ENCODE assay signal across 14 cellular contexts in the genomic region with DNA sequence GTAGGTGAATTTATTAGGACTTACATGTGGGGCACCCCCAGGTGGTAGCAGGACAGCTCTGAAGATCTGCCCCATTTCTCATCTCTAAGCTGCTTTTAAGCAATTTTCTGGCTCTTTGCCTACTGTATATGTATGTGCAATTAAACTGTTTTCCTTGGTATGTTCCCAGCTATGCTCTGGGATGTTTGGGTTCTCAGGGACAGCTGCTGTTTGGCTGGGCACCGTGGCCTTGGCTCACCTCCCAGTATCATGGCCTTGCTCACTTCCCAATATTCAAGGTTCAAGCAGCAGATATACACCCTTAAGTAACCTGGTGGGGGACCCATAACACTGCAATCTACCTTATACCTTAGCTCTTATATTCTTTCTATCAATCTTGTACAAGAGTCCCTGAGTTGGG. TPM values are rescaled to one million over a fixed set of nuclear protein-coding genes. Genes with fewer than 3 reads are reported as not detected.
A peak's percentile ranks its signal among the peaks of the same experiment; 100 is the strongest.
DNase-seq lines count a peak whose midpoint lies in the region; ATAC-seq, FAIRE-seq and TF ChIP-seq lines count a peak whose summit lies in the region.
"Had no signal": no experiment of that assay in that cellular context is flagged by ENCODE, and none has a peak within 500 bp of the region (broad histone marks: within the 10 kb centered on the region; RNA-seq: fewer than 3 reads in every experiment).

No MANE protein-coding gene starts in this region.

- TF ChIP-seq POLR2A in body of pancreas (IDR thresholded peaks at IDR 0.05) = no peak

- H3K27me3 ChIP-seq in body of pancreas (no peaks in the 10 kb centered on the region), pancreas (no peaks in the 10 kb centered on the region)
- H3K27me3 ChIP-seq in CD4-positive, alpha-beta memory T cell (ENCODE audit: insufficient read depth, low read length) = no peaks in the 10 kb centered on the region
- H3K27me3 ChIP-seq: BE2C had no signal

- peak; percentile 78 for ATAC-seq in body of pancreas
- peak; percentile 24 to 88 (median 70) for ATAC-seq in pancreas
- ATAC-seq in GM21381 (IDR thresholded peaks at IDR 0.05; ENCODE audit: unreplicated experiment) = no peak

- H3K27ac ChIP-seq in body of pancreas = no peak overlapping the region
- H3K27ac ChIP-seq in pancreas = no peak overlapping the region
- H3K27ac ChIP-seq in CD4-positive, alpha-beta memory T cell (ENCODE audit: low read depth, low read length) = no peak overlapping the region

- H3K36me3 ChIP-seq in body of pancreas (replicated peaks in 1 of 2; ENCODE audit: insufficient read depth in 1 of 2, low read depth in 2 of 2) = no peaks in the 10 kb centered on the region
- H3K36me3 ChIP-seq in pancreas = no peaks in the 10 kb centered on the region
- no peaks in the 10 kb centered on the region for H3K36me3 ChIP-seq in CD4-positive, alpha-beta memory T cell (ENCODE audit: insufficient read depth, low read length)
- H3K36me3 ChIP-seq: BE2C had no signal

- H3K36me3 Mint-ChIP-seq in CD4-positive, alpha-beta memory T cell = no peaks in the 10 kb centered on the region

- H3K4me3 ChIP-seq in body of pancreas = no peak overlapping the region
- H3K4me3 ChIP-seq in pancreas = no peak overlapping the region
- no peak overlapping the region for H3K4me3 ChIP-seq in CD4-positive, alpha-beta memory T cell (ENCODE audit: low read length in 2 of 2)

- H3K9me3 ChIP-seq in body of pancreas (no peaks in the 10 kb centered on the region), pancreas (no peaks in the 10 kb centered on the region)
- H3K9me3 ChIP-seq in CD4-positive, alpha-beta memory T cell (ENCODE audit: control insufficient read depth in 1 of 2, low read length in 2 of 2) = no peaks in the 10 kb centered on the region
- H3K9me3 ChIP-seq: BE2C had no signal

- peaks cover 0 to 1% (median 0%) of the 10 kb centered on the region in 8 donors for H3K9me3 Mint-ChIP-seq in CD4-positive, alpha-beta memory T cell
- H3K9me3 Mint-ChIP-seq: CD4-positive, alpha-beta T cell had no signal

- intact Hi-C loops in body of pancreas (cut with DNase I) (no loop called here), pancreas (cut with DNase I) (no loop called here)
- intact Hi-C loops in CD4-positive, alpha-beta memory T cell (cut with micrococcal nuclease) = no loop called here

- CTCF ChIA-PET in CD4-positive, alpha-beta memory T cell (lab: Charles Lee; ENCODE audit: partially characterized antibody) = interaction anchor here (0.8 kb wide), 1 partner anchor 15 kb away, joined by 3 read pairs; no protein-coding TSS in a partner anchor

- TF ChIP-seq CTCF in body of pancreas (IDR thresholded peaks at IDR 0.05) (peak in 2 of 7 experiments; percentile 19 to 20), pancreas (IDR thresholded peaks at IDR 0.05) (no peak)

- POLR2A ChIA-PET in CD4-positive, alpha-beta memory T cell (lab: Charles Lee; ENCODE audit: partially characterized antibody) = no interaction called here

- FAIRE-seq in pancreas (lab: Jason Lieb, UNC) = no peak

- peak overlapping the region in 1 of 8 donors; percentile 28 for H3K4me3 Mint-ChIP-seq in CD4-positive, alpha-beta memory T cell
- H3K4me3 Mint-ChIP-seq: CD4-positive, alpha-beta T cell had no signal

- DNase-seq in NCI-H1092 treated with DMSO at 0.1 percent for 48 hours (lab: John Stamatoyannopoulos, UW) = peak; percentile 40
- no peak for DNase-seq in NCI-H1092 (lab: John Stamatoyannopoulos, UW)
- peak; percentile 23 for DNase-seq in LHCN-M2 (ENCODE audit: low read depth)
- DNase-seq in body of pancreas = peak; percentile 35 to 61 (median 52)
- DNase-seq in pancreas = peak in 5 of 6 donors; percentile 22 to 50 (median 45)
- DNase-seq in activated gamma-delta T cell treated with Interleukin-2 at 50 U/mL for 16 hours = no peak
- no peak for DNase-seq in CD4-positive, alpha-beta memory T cell
- DNase-seq: BE2C; Calu3; CD4-positive, alpha-beta T cell; NCI-H1436 treated with DMSO at 0.1 percent for 48 hours; NCI-H510A treated with DMSO at 0.1 percent for 48 hours; NCI-H82 had no signal

- 0 to 13% methylated on average over 1 of the region's 1 CpG for WGBS in body of pancreas, 2 donors
- WGBS in pancreas, 2 donors = 16 to 33% methylated on average over 1 of the region's 1 CpG

- H3K27ac Mint-ChIP-seq in CD4-positive, alpha-beta memory T cell = no peak overlapping the region
- H3K27ac Mint-ChIP-seq: CD4-positive, alpha-beta T cell had no signal

- peaks cover 0 to 2% of the 10 kb centered on the region in 2 donors for H3K27me3 Mint-ChIP-seq in CD4-positive, alpha-beta memory T cell
- H3K27me3 Mint-ChIP-seq: CD4-positive, alpha-beta T cell had no signal

- peaks cover 21% of the 10 kb centered on the region for H3K4me1 ChIP-seq in body of pancreas
- H3K4me1 ChIP-seq in pancreas = peaks cover 0 to 12% (median 6%) of the 10 kb centered on the region in 3 donors
- no peaks in the 10 kb centered on the region for H3K4me1 ChIP-seq in CD4-positive, alpha-beta memory T cell (ENCODE audit: insufficient read depth, low read length)
- H3K4me1 ChIP-seq: BE2C had no signal

- H3K4me1 Mint-ChIP-seq in CD4-positive, alpha-beta memory T cell = no peaks in the 10 kb centered on the region

RNA-seq across cellular contexts. Expression of gene KITLG, which starts 53.7 kb away (rescaled TPM):
- total RNA-seq in LHCN-M2 (2014; rRNA removed) (6.2 and 10.4 TPM in 2 replicates), body of pancreas (1 to 10 TPM; 4.4 to 4.9 TPM), pancreas (10 to 100 TPM in 2 of 6 donors, 1 to 10 TPM in 4; 3.0 to 14.3 (median 6.0) TPM)
- 0.70 TPM for polyA plus RNA-seq in LHCN-M2 (2012)
- polyA plus RNA-seq in pancreas = 1 to 10 TPM; 1.5 to 2.4 TPM
- under 1 TPM in 1 of 2 experiments, not detected in 1; 0.14 TPM for total RNA-seq in CD4-positive, alpha-beta memory T cell
- polyA plus RNA-seq in CD4-positive, alpha-beta memory T cell = not detected
- total RNA-seq: CD4-positive, alpha-beta T cell had no signal

Comparison
In these comparisons a context has a peak if more than half of its experiments do, and no peak if none do; other contexts are left out.
1. DNase-seq: peak in NCI-H1092 treated with DMSO at 0.1 percent for 48 hours (single experiment), LHCN-M2 (single experiment), body of pancreas (4 of 4) and pancreas (5 of 6); none in NCI-H1092 (single experiment), activated gamma-delta T cell treated with Interleukin-2 at 50 U/mL for 16 hours (single experiment) and CD4-positive, alpha-beta memory T cell (0 of 5).